Comparison of ENCODE assay signal across 8 cellular contexts in the genomic region with DNA sequence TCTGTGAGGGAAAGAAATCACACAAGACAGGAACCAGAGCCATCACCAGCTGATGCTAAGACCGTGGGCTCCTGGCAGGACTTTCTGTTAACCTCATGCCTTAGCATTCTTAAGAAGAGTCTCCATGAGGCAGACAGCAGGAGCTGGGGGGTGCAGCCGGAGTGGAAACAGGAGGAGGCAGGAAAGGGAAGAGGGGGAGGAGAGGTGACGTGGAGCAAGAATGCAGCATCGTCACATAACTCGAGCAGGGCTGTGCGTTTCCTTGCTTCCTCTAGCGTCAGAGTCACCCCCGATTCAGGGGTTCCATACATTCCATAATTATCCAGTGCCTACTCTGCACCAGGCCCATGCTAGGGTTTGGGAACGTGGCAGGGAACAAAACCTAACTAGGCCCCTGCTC. TPM values are rescaled to one million over a fixed set of nuclear protein-coding genes. Genes with fewer than 3 reads are reported as not detected.
DNase-seq lines count a peak whose midpoint lies in the region; ATAC-seq and TF ChIP-seq lines count a peak whose summit lies in the region.
"Had no signal": no experiment of that assay in that cellular context is flagged by ENCODE, and none has a peak within 500 bp of the region (broad histone marks: within the 10 kb centered on the region; RNA-seq: fewer than 3 reads in every experiment).

No MANE protein-coding gene starts in this region.

- H3K4me1 ChIP-seq in adrenal gland (replicated peaks in 1 of 2) (peaks cover 18 to 42% of the 10 kb centered on the region in 2 donors), gastroesophageal sphincter (peaks cover 12 to 77% (median 45%) of the 10 kb centered on the region in 3 donors), neutrophil (ENCODE audit: control insufficient read depth in 1 of 2, insufficient read depth in 1 of 2, low read depth in 1 of 2, low read length in 1 of 2) (peaks cover 31 to 35% of the 10 kb centered on the region in 2 experiments), transverse colon (peaks cover 10 to 33% (median 13%) of the 10 kb centered on the region in 4 donors), Peyer's patch (no peaks in the 10 kb centered on the region)

- peak in 5 of 7 donors; percentile 62 to 87 (median 68) for DNase-seq in adrenal gland
- DNase-seq in transverse colon = peak; percentile 53
- no peak for DNase-seq in Peyer's patch
- DNase-seq in activated naive CD4-positive, alpha-beta T cell (lab: John Stamatoyannopoulos, UW) = no peak
- DNase-seq in GDM1 (lab: John Stamatoyannopoulos, UW) = no peak
- DNase-seq: MG63 had no signal

- H3K27me3 ChIP-seq in adrenal gland (no peaks in the 10 kb centered on the region), gastroesophageal sphincter (no peaks in the 10 kb centered on the region), neutrophil (no peaks in the 10 kb centered on the region), transverse colon (no peaks in the 10 kb centered on the region), Peyer's patch (no peaks in the 10 kb centered on the region)
- H3K27me3 ChIP-seq: MG63 had no signal

- H3K36me3 ChIP-seq in adrenal gland (replicated peaks in 1 of 2) (peaks cover 0 to 10% of the 10 kb centered on the region in 2 donors), gastroesophageal sphincter (peaks cover 0 to 12% of the 10 kb centered on the region in 2 donors), neutrophil (peaks cover 13% of the 10 kb centered on the region), transverse colon (peaks cover 0 to 14% (median 2%) of the 10 kb centered on the region in 4 donors), Peyer's patch (peaks cover 0 to 24% (median 0%) of the 10 kb centered on the region in 3 donors)

- peak; percentile 78 for TF ChIP-seq EP300 in gastroesophageal sphincter (IDR thresholded peaks at IDR 0.05)
- peak; percentile 24 for TF ChIP-seq EP300 in transverse colon (IDR thresholded peaks at IDR 0.05; ENCODE audit: low read depth)

- H3K27ac ChIP-seq in adrenal gland = peak overlapping the region; percentile 12 to 91 (median 76)
- peak overlapping the region; percentile 93 to 96 (median 95) for H3K27ac ChIP-seq in gastroesophageal sphincter
- H3K27ac ChIP-seq in neutrophil = peak overlapping the region; percentile 94
- H3K27ac ChIP-seq in transverse colon = peak overlapping the region; percentile 73 to 94 (median 84)
- H3K27ac ChIP-seq in Peyer's patch = peak overlapping the region in 2 of 4 donors; percentile 60 to 73

- 54 to 66% (median 59%) methylated on average over 9 of the region's 9 CpGs for WGBS in adrenal gland, 4 donors
- WGBS in gastroesophageal sphincter (ENCODE audit: low coverage in 1 of 2), 2 donors = 6 to 17% methylated on average over 1 to 4 of the region's 9 CpGs
- WGBS in transverse colon (ENCODE audit: low coverage in 1 of 2), 2 donors = 77% methylated on average over 9 of the region's 9 CpGs; no CpG with 5 or more reads in 1 of the 2 donors

- no peak for TF ChIP-seq CTCF in adrenal gland (IDR thresholded peaks at IDR 0.05)
- no peak for TF ChIP-seq CTCF in gastroesophageal sphincter (IDR thresholded peaks at IDR 0.05)
- no peak for TF ChIP-seq CTCF in neutrophil (IDR thresholded peaks at IDR 0.05)
- TF ChIP-seq CTCF in transverse colon (IDR thresholded peaks at IDR 0.05) = no peak
- no peak for TF ChIP-seq CTCF in Peyer's patch (IDR thresholded peaks at IDR 0.05)

- intact Hi-C loops in adrenal gland (cut with DNase I) (no loop called here), transverse colon (cut with DNase I; ENCODE audit: low total_unique reads) (no loop called here)

- H3K4me3 ChIP-seq in adrenal gland (no peak overlapping the region), gastroesophageal sphincter (peak overlapping the region in 1 of 2 donors; percentile 31), neutrophil (ENCODE audit: low read depth in 1 of 2, low read length in 1 of 2) (peak overlapping the region; percentile 49 to 50), transverse colon (no peak overlapping the region), Peyer's patch (no peak overlapping the region)
- H3K4me3 ChIP-seq: MG63 had no signal

- ATAC-seq in gastroesophageal sphincter = peak; percentile 64

- in situ Hi-C loops in transverse colon (cut with MboI; ENCODE audit: low pct_ligation_motif_present in 1 of 4, low pct_unique_long_range_greater_than_20kb in 1 of 4, low sequenced_read_pairs in 3 of 4) = no loop called here

- no peaks in the 10 kb centered on the region for H3K9me3 ChIP-seq in adrenal gland (replicated peaks in 1 of 3)
- H3K9me3 ChIP-seq in gastroesophageal sphincter = no peaks in the 10 kb centered on the region
- no peaks in the 10 kb centered on the region for H3K9me3 ChIP-seq in neutrophil
- no peaks in the 10 kb centered on the region for H3K9me3 ChIP-seq in transverse colon
- H3K9me3 ChIP-seq in Peyer's patch = no peaks in the 10 kb centered on the region

- TF ChIP-seq POLR2A in adrenal gland (IDR thresholded peaks at IDR 0.05) (no peak), gastroesophageal sphincter (IDR thresholded peaks at IDR 0.05) (no peak), transverse colon (IDR thresholded peaks at IDR 0.05) (no peak), Peyer's patch (IDR thresholded peaks at IDR 0.05) (no peak)

RNA-seq across cellular contexts. Expression of a gene that starts 53.7 kb away (rescaled TPM):
- total RNA-seq in adrenal gland (100 to 1,000 TPM; 108 to 410 (median 254) TPM), gastroesophageal sphincter (100 to 1,000 TPM; 116 to 172 (median 144) TPM), transverse colon (100 to 1,000 TPM; 125 to 252 (median 184) TPM), Peyer's patch (100 to 1,000 TPM; 113 to 180 (median 143) TPM)
- polyA plus RNA-seq in adrenal gland = 100 to 1,000 TPM in 2 of 3 donors, 10 to 100 TPM in 1; 71.9 to 450 (median 103) TPM

Comparison
In these comparisons a context has a peak if more than half of its experiments do, and no peak if none do; other contexts are left out.
1. DNase-seq: peak in adrenal gland (5 of 7) and transverse colon (single experiment); none in Peyer's patch (0 of 3), activated naive CD4-positive, alpha-beta T cell (0 of 4) and GDM1 (single experiment).
2. H3K4me3 ChIP-seq: peak in neutrophil (2 of 2); none in adrenal gland (0 of 4), transverse colon (0 of 4) and Peyer's patch (0 of 4).